13 cellular contexts compared by ENCODE assay signal in genomic region chr9:131625848-131626670, GRCh38.
A peak's percentile ranks its signal among the peaks of the same experiment; 100 is the strongest.
DNase-seq lines count a peak whose midpoint lies in the region; FAIRE-seq and TF ChIP-seq lines count a peak whose summit lies in the region.
"Had no signal": no experiment of that assay in that cellular context is flagged by ENCODE, and none has a peak within 500 bp of the region (broad histone marks: within the 10 kb centered on the region; RNA-seq: fewer than 3 reads in every experiment).

No MANE protein-coding gene starts in this region.

- H3K9me3 Mint-ChIP-seq in osteocyte (ENCODE audit: unreplicated experiment) = no peaks in the 10 kb centered on the region
- H3K9me3 Mint-ChIP-seq: activated naive CD4-positive, alpha-beta T cell treated with anti-CD3 and anti-CD28 coated beads, Interleukin-2, amount 50 U/mL, for 24 hours had no signal

- no peak overlapping the region for H3K27ac Mint-ChIP-seq in osteocyte (ENCODE audit: unreplicated experiment)
- H3K27ac Mint-ChIP-seq: activated naive CD4-positive, alpha-beta T cell treated with anti-CD3 and anti-CD28 coated beads, Interleukin-2, amount 50 U/mL, for 24 hours had no signal

- no peak for DNase-seq in left ventricle myocardium inferior
- no peak for DNase-seq in cardiac septum (ENCODE audit: low spot score)
- no peak for DNase-seq in WERI-Rb-1
- DNase-seq in left kidney (ENCODE audit: low read depth, low spot score) = peak; percentile 71
- DNase-seq in D721Med (ENCODE audit: insufficient read length, low spot score) = no peak
- DNase-seq in testis = no peak
- no peak for DNase-seq in osteocyte (ENCODE audit: extremely low spot score, unreplicated experiment)
- DNase-seq in NCI-H1436 treated with DMSO at 0.1 percent for 48 hours (lab: John Stamatoyannopoulos, UW) = no peak
- DNase-seq: AML-193, colonic mucosa had no signal

- H3K4me1 Mint-ChIP-seq in osteocyte (ENCODE audit: unreplicated experiment) = peaks cover 10% of the 10 kb centered on the region

- H3K4me3 Mint-ChIP-seq in osteocyte (ENCODE audit: unreplicated experiment) = no peak overlapping the region
- H3K4me3 Mint-ChIP-seq: activated naive CD4-positive, alpha-beta T cell treated with anti-CD3 and anti-CD28 coated beads, Interleukin-2, amount 50 U/mL, for 24 hours had no signal

- H3K27me3 Mint-ChIP-seq in osteocyte (ENCODE audit: unreplicated experiment) = no peaks in the 10 kb centered on the region
- H3K27me3 Mint-ChIP-seq: activated naive CD4-positive, alpha-beta T cell treated with anti-CD3 and anti-CD28 coated beads, Interleukin-2, amount 50 U/mL, for 24 hours had no signal

- no peak for TF ChIP-seq POLR2A in testis (IDR thresholded peaks at IDR 0.05)

- no peak overlapping the region for H3K4me3 ChIP-seq in left ventricle myocardium inferior
- H3K4me3 ChIP-seq in WERI-Rb-1 (ENCODE audit: low read depth, low read length) = no peak overlapping the region
- H3K4me3 ChIP-seq in testis = no peak overlapping the region
- H3K4me3 ChIP-seq: colonic mucosa, smooth muscle cell had no signal

- H3K36me3 ChIP-seq in left ventricle myocardium inferior (peaks cover 70% of the 10 kb centered on the region), WERI-Rb-1 (peaks cover 30% of the 10 kb centered on the region), testis (ENCODE audit: low read depth, missing control alignments) (no peaks in the 10 kb centered on the region)

- intact Hi-C loops in left ventricle myocardium inferior (cut with micrococcal nuclease) (no loop called here), cardiac septum (cut with DNase I) (no loop called here), testis (cut with DNase I; ENCODE audit: low total_unique reads) (no loop called here)

- FAIRE-seq in D721Med (lab: Jason Lieb, UNC) = no peak
- FAIRE-seq: islet of Langerhans had no signal

- H3K4me1 ChIP-seq in left ventricle myocardium inferior (peaks cover 65% of the 10 kb centered on the region), testis (no peaks in the 10 kb centered on the region)

- H3K27ac ChIP-seq in left ventricle myocardium inferior (replicated peaks) (peak overlapping the region; percentile 82), WERI-Rb-1 (no peak overlapping the region), testis (no peak overlapping the region)
- H3K27ac ChIP-seq: colonic mucosa had no signal

- H3K27me3 ChIP-seq in left ventricle myocardium inferior (ENCODE audit: low read depth) = no peaks in the 10 kb centered on the region
- H3K27me3 ChIP-seq in WERI-Rb-1 (ENCODE audit: insufficient read depth, low read depth, severe bottlenecking) = no peaks in the 10 kb centered on the region
- H3K27me3 ChIP-seq in testis = no peaks in the 10 kb centered on the region
- H3K27me3 ChIP-seq: colonic mucosa had no signal

- TF ChIP-seq CTCF in left ventricle myocardium inferior (IDR thresholded peaks at IDR 0.05; ENCODE audit: borderline replicate concordance) (no peak), WERI-Rb-1 (IDR thresholded peaks at IDR 0.05; ENCODE audit: low read depth, low read length) (0 out of 2 replicates have a peak, but pooled peaks have one; percentile 6), D721Med (IDR thresholded peaks at IDR 0.05; ENCODE audit: insufficient read depth, missing control alignments) (no peak), testis (IDR thresholded peaks at IDR 0.05) (no peak), osteocyte (IDR thresholded peaks at IDR 0.05) (no peak)

- peaks cover 26% of the 10 kb centered on the region for H3K36me3 Mint-ChIP-seq in osteocyte (ENCODE audit: unreplicated experiment)

- 91 to 93% methylated on average over 28 of the region's 28 CpGs for WGBS in testis, 2 donors

- H3K9me3 ChIP-seq in left ventricle myocardium inferior (replicated peaks) (no peaks in the 10 kb centered on the region), WERI-Rb-1 (ENCODE audit: severe bottlenecking) (no peaks in the 10 kb centered on the region), testis (no peaks in the 10 kb centered on the region)
- H3K9me3 ChIP-seq: colonic mucosa had no signal
